28 cellular contexts compared by ENCODE assay signal in the genomic region with DNA sequence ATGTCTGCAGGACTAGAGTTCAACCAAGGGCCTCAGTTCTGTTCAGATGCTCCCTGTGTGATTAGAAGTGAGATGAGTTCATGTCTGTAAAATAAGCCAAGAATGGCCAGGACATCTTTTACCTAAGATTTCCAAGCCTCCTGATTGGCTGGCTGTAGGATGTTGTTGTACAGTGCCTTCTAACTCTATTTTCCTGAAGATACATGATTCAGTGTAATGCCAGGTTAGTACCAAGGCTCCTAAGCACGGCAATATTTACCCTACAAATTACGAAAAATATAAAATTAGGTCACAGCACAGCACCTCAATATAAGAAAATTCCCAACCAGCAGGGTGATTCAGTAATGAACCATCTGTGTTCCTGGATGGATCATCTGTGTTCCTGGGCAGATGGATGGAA.
"Had no signal": no experiment of that assay in that cellular context is flagged by ENCODE, and none has a peak within 500 bp of the region (broad histone marks: within the 10 kb centered on the region; RNA-seq: fewer than 3 reads in every experiment).

No MANE protein-coding gene starts in this region.

- H3K27ac Mint-ChIP-seq: dendritic cell treated with granulocyte-macrophage colony-stimulating factor and Interleukin-4, amounts not matched to agents 40 ng/mL and 50 ng/mL, for 4 days; endodermal cell; immature natural killer cell; naive B cell; T-helper 1 cell treated with Interleukin-12 subunit alpha and Interleukin-12 subunit beta and Interleukin-4 antibody, amounts not matched to agents 30 μg/mL and 1 μg/mL, for 36 hours had no signal

- H3K4me1 Mint-ChIP-seq: endodermal cell had no signal

- H3K36me3 Mint-ChIP-seq: immature natural killer cell, naive B cell had no signal

- H3K9me3 ChIP-seq: SK-N-SH, upper lobe of left lung, vagina had no signal

- DNase-seq: activated CD4-positive, alpha-beta T cell treated with anti-CD3 and anti-CD28 coated beads, Interleukin-2, amount 50 U/mL, for 1 hour; activated CD8-positive, alpha-beta memory T cell treated with anti-CD3 and anti-CD28 coated beads, Interleukin-2, amount 50 U/mL, for 48 hours; activated effector memory CD4-positive, alpha-beta T cell treated with Interleukin-2 at 50 U/mL for 16 hours; activated naive CD8-positive, alpha-beta T cell treated with anti-CD3 and anti-CD28 coated beads, Interleukin-2, amount 10 ng/mL, durations not matched to agents 7 days and 5 days; amygdala; endodermal cell; foreskin fibroblast; head of caudate nucleus; hypothalamus; immature natural killer cell; kidney; left colon; mammary epithelial cell; naive B cell; posterior cingulate gyrus; right cardiac atrium; SK-N-SH; stimulated activated CD4-positive, alpha-beta T cell treated with anti-CD3 and anti-CD28 coated beads, Interleukin-2, amount 100 ng/mL, for 48 hours; stimulated activated naive CD8-positive, alpha-beta T cell treated with anti-CD3 and anti-CD28 coated beads, Interleukin-15, Interleukin-2, amounts not matched to agents 100 U/mL and 50 U/mL, for 24 hours; SW 1271; T-helper 9 cell; upper lobe of left lung; WERI-Rb-1 had no signal

- H3K36me3 ChIP-seq: upper lobe of left lung, vagina had no signal

- H3K4me3 ChIP-seq: upper lobe of left lung, vagina had no signal

- H3K27ac ChIP-seq: upper lobe of left lung, vagina, WERI-Rb-1 had no signal

- H3K9me3 Mint-ChIP-seq: activated naive CD8-positive, alpha-beta T cell treated with anti-CD3 and anti-CD28 coated beads, Interleukin-2, amount 10 ng/mL, durations not matched to agents 7 days and 5 days; dendritic cell treated with granulocyte-macrophage colony-stimulating factor and Interleukin-4, amounts not matched to agents 40 ng/mL and 50 ng/mL, for 4 days; endodermal cell; immature natural killer cell; mesothelial cell of epicardium; naive B cell; T-helper 1 cell treated with Interleukin-12 subunit alpha and Interleukin-12 subunit beta and Interleukin-4 antibody, amounts not matched to agents 30 μg/mL and 1 μg/mL, for 36 hours had no signal

- H3K9ac ChIP-seq: SK-N-SH had no signal

- H3K27me3 ChIP-seq: upper lobe of left lung, vagina had no signal

- H3K27me3 Mint-ChIP-seq: activated naive CD8-positive, alpha-beta T cell treated with anti-CD3 and anti-CD28 coated beads, Interleukin-2, amount 10 ng/mL, durations not matched to agents 7 days and 5 days; dendritic cell treated with granulocyte-macrophage colony-stimulating factor and Interleukin-4, amounts not matched to agents 40 ng/mL and 50 ng/mL, for 4 days; naive B cell had no signal

- ATAC-seq: esophagus mucosa, left colon, right cardiac atrium had no signal

- H3K4me3 Mint-ChIP-seq: activated naive CD8-positive, alpha-beta T cell treated with anti-CD3 and anti-CD28 coated beads, Interleukin-2, amount 10 ng/mL, durations not matched to agents 7 days and 5 days; dendritic cell treated with granulocyte-macrophage colony-stimulating factor and Interleukin-4, amounts not matched to agents 40 ng/mL and 50 ng/mL, for 4 days; endodermal cell; immature natural killer cell; mesothelial cell of epicardium; naive B cell; T-helper 1 cell treated with Interleukin-12 subunit alpha and Interleukin-12 subunit beta and Interleukin-4 antibody, amounts not matched to agents 30 μg/mL and 1 μg/mL, for 36 hours had no signal
